ENCODE assay signal across 9 cellular contexts in genomic region chr9:74742792-74743389, GRCh38.
DNase-seq lines count a peak whose midpoint lies in the region; ATAC-seq and TF ChIP-seq lines count a peak whose summit lies in the region.
"Had no signal": no experiment of that assay in that cellular context is flagged by ENCODE, and none has a peak within 500 bp of the region (broad histone marks: within the 10 kb centered on the region; RNA-seq: fewer than 3 reads in every experiment).

No MANE protein-coding gene starts in this region.

- no peak overlapping the region for H2AFZ ChIP-seq in GM23338

- H4K20me1 ChIP-seq in GM23338 (replicated peaks; ENCODE audit: insufficient read depth) = no peaks in the 10 kb centered on the region

- H3K36me3 ChIP-seq in GM23338 (ENCODE audit: insufficient read depth) = no peaks in the 10 kb centered on the region
- H3K36me3 ChIP-seq in SJCRH30 = no peaks in the 10 kb centered on the region; the same call in 1 of the 2 replicates

- no peak overlapping the region for H3K4me3 ChIP-seq in GM23338
- H3K4me3 ChIP-seq in SJCRH30 = no peak overlapping the region
- H3K4me3 ChIP-seq in foreskin fibroblast (ENCODE audit: low read depth in 1 of 2, low read length in 2 of 2) = no peak overlapping the region

- no peaks in the 10 kb centered on the region for H3F3A ChIP-seq in GM23338 (replicated peaks; ENCODE audit: low read depth)

- no peaks in the 10 kb centered on the region for H3K36me3 Mint-ChIP-seq in GM23338 (ENCODE audit: low read depth)

- H3K27ac ChIP-seq in GM23338 (ENCODE audit: low read depth) (no peak overlapping the region), SJCRH30 (no peak overlapping the region)

- H3K27me3 ChIP-seq in GM23338 (ENCODE audit: insufficient read depth) (no peaks in the 10 kb centered on the region), SJCRH30 (no peaks in the 10 kb centered on the region)

- ATAC-seq in GM23338 = peak; percentile 35; the same call in 2 of the 3 replicates
- ATAC-seq in GM21528 (IDR thresholded peaks at IDR 0.05; ENCODE audit: low FRiP score, unreplicated experiment) = no peak
- no peak for ATAC-seq in HG03457 (IDR thresholded peaks at IDR 0.05; ENCODE audit: unreplicated experiment)

- H3K27me3 Mint-ChIP-seq in GM23338 (ENCODE audit: insufficient read depth, low read depth, poor library complexity) = no peaks in the 10 kb centered on the region

- H3K4me1 ChIP-seq in GM23338 (ENCODE audit: insufficient read depth) = no peaks in the 10 kb centered on the region
- no peaks in the 10 kb centered on the region for H3K4me1 ChIP-seq in SJCRH30

- H3K79me2 ChIP-seq in GM23338 (replicated peaks; ENCODE audit: insufficient read depth) = no peaks in the 10 kb centered on the region

- no peak overlapping the region for H3K27ac Mint-ChIP-seq in GM23338
- H3K27ac Mint-ChIP-seq: activated B cell treated with CpG ODN at 0.5 μM for 24 hours had no signal

- peaks cover 5% of the 10 kb centered on the region; the same call in 2 of the 3 replicates for H3K4me1 Mint-ChIP-seq in GM23338

- no peaks in the 10 kb centered on the region for H3K9me2 ChIP-seq in GM23338 (ENCODE audit: insufficient read depth)

- no peak overlapping the region for H3K4me2 ChIP-seq in GM23338

- DNase-seq in Daoy (ENCODE audit: low read depth) (peak; percentile 39), GM23338 (ENCODE audit: low spot score) (peak; percentile 66), SJCRH30 (peak; percentile 27 to 47), foreskin fibroblast (peak; percentile 23 to 74), retina (peak; percentile 79), A172 (ENCODE audit: low spot score) (no peak)
- DNase-seq: activated B cell treated with CpG ODN at 0.5 μM for 24 hours had no signal

- H3K4me3 Mint-ChIP-seq in GM23338 = no peak overlapping the region
- H3K4me3 Mint-ChIP-seq: activated B cell treated with CpG ODN at 0.5 μM for 24 hours had no signal

- no peaks in the 10 kb centered on the region for H3K9me3 Mint-ChIP-seq in GM23338
- H3K9me3 Mint-ChIP-seq: activated B cell treated with CpG ODN at 0.5 μM for 24 hours had no signal

- peak; percentile 84 to 86 for TF ChIP-seq CTCF in GM23338 (conservative IDR thresholded peaks at IDR 0.05; ENCODE audit: low read depth in 2 of 2)
- peak; percentile 78 for TF ChIP-seq CTCF in foreskin fibroblast (IDR thresholded peaks at IDR 0.05; ENCODE audit: low read depth, low read length)

- no peaks in the 10 kb centered on the region for H3K9me3 ChIP-seq in SJCRH30 (replicated peaks)

TF ChIP-seq in GM23338, 12 proteins besides CTCF, POLR2A, EP300 and RAD21:
- TF ChIP-seq CREB1 (CRISPR knock-in tag; IDR thresholded peaks at IDR 0.05; ENCODE audit: low read depth) (no peak), ETS1 (IDR thresholded peaks at IDR 0.05) (no peak)
